Comparison of ENCODE assay signal across 10 cellular contexts in genomic region chr2:16713011-16713423, GRCh38.
DNase-seq lines count a peak whose midpoint lies in the region; ATAC-seq and TF ChIP-seq lines count a peak whose summit lies in the region.
"Had no signal": no experiment of that assay in that cellular context is flagged by ENCODE, and none has a peak within 500 bp of the region (broad histone marks: within the 10 kb centered on the region; RNA-seq: fewer than 3 reads in every experiment).

No MANE protein-coding gene starts in this region.

- DNase-seq in GM12864 (ENCODE audit: low read depth) (peak; percentile 16), astrocyte of the hippocampus (ENCODE audit: low read depth, low spot score) (peak; percentile 57), foreskin melanocyte (no peak), NCI-H2081 treated with DMSO at 0.1 percent for 48 hours (lab: John Stamatoyannopoulos, UW) (no peak), AML-193 (lab: John Stamatoyannopoulos, UW) (no peak)
- DNase-seq in stimulated activated CD4-positive, alpha-beta T cell treated with anti-CD3 and anti-CD28 coated beads, Interleukin-2, amount 100 ng/mL, for 24 hours, result no peak
- DNase-seq: heart right ventricle had no signal

- no peak overlapping the region for H3K4me3 ChIP-seq in GM12864 (ENCODE audit: low read depth, low read length)
- H3K4me3 ChIP-seq: heart right ventricle, suprapubic skin had no signal

- TF ChIP-seq CTCF in GM12864 (IDR thresholded peaks at IDR 0.05; ENCODE audit: low read depth, low read length, missing control alignments), result no peak

- peak; percentile 71 for ATAC-seq in GM19467 (IDR thresholded peaks at IDR 0.05; ENCODE audit: unreplicated experiment)
- peak; percentile 55 for ATAC-seq in HG03095 (IDR thresholded peaks at IDR 0.05; ENCODE audit: unreplicated experiment)

Comparison
In these comparisons a context has a peak if more than half of its experiments do, and no peak if none do; other contexts are left out.
1. DNase-seq: peak in GM12864 (single experiment) and astrocyte of the hippocampus (single experiment); none in stimulated activated CD4-positive, alpha-beta T cell treated with anti-CD3 and anti-CD28 coated beads, Interleukin-2, amount 100 ng/mL, for 24 hours (0 of 2), foreskin melanocyte (single experiment), NCI-H2081 treated with DMSO at 0.1 percent for 48 hours (single experiment) and AML-193 (0 of 2).